Comparison of ENCODE assay signal across 12 cellular contexts in the genomic region with DNA sequence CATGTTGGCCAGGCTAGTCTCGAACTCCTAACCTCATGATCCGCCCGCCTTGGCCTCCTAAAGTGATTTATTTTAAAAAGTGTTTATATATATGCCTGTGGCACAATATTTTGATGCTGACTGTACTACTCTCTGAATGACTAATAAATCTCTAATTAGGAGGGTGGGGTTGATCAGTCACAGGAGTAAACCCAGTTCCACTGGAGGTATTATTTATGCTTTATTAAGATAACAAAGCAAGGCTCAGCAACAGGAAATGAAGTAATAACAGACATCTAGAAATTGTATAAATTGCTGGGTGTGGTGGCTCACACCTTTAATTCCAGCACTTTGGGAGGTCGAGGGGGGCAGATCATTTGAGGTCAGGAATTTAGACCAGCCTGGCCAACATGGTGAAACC. TPM values are rescaled to one million over a fixed set of nuclear protein-coding genes. Genes with fewer than 3 reads are reported as not detected.
DNase-seq lines count a peak whose midpoint lies in the region; ATAC-seq lines count a peak whose summit lies in the region.
"Had no signal": no experiment of that assay in that cellular context is flagged by ENCODE, and none has a peak within 500 bp of the region (broad histone marks: within the 10 kb centered on the region; RNA-seq: fewer than 3 reads in every experiment).

No MANE protein-coding gene starts in this region.

- DNase-seq in ELR (ENCODE audit: low read depth) (peak; percentile 90), MG63 (peak; percentile 24), stromal cell of bone marrow (ENCODE audit: low read depth) (peak; percentile 18), cerebellum (ENCODE audit: low spot score) (no peak)
- no peak for DNase-seq in activated naive CD4-positive, alpha-beta T cell treated with anti-CD3 and anti-CD28 coated beads, Interleukin-2, amount 50 U/mL, for 16 hours
- DNase-seq: CD8-positive, alpha-beta T cell; naive thymus-derived CD8-positive, alpha-beta T cell; NCI-H82; T-helper 1 cell; transverse colon had no signal

- no peaks in the 10 kb centered on the region for H3K36me3 ChIP-seq in MG63
- H3K36me3 ChIP-seq: transverse colon had no signal

- peaks cover 2% of the 10 kb centered on the region; the same call in 1 of the 2 replicates for H3K9me3 ChIP-seq in MG63
- H3K9me3 ChIP-seq: transverse colon had no signal

- ATAC-seq in esophagus mucosa (peak; percentile 99), GM21576 (IDR thresholded peaks at IDR 0.05; ENCODE audit: unreplicated experiment) (no peak)
- ATAC-seq: CD8-positive, alpha-beta T cell; naive thymus-derived CD8-positive, alpha-beta T cell had no signal

- H3K27me3 ChIP-seq in MG63: no peaks in the 10 kb centered on the region
- H3K27me3 ChIP-seq: transverse colon had no signal

- H3K4me3 ChIP-seq in MG63: no peak overlapping the region
- H3K4me3 ChIP-seq: transverse colon had no signal

RNA-seq across cellular contexts. Expression of gene MCU, which starts 26.0 kb away (rescaled TPM):
- total RNA-seq in MG63 (2014; rRNA removed; shearing (Covaris generic); ENCODE audit: low replicate concordance): 24.5 and 41.3 TPM in 2 replicates
- 23.0 TPM for total RNA-seq in esophagus mucosa
- 38.5 TPM for total RNA-seq in cerebellum

RNA-seq across cellular contexts. Expression of gene MICU1, which starts 40.0 kb away (rescaled TPM):
- 35.1 and 49.8 TPM in 2 replicates for total RNA-seq in MG63 (2014; rRNA removed; shearing (Covaris generic); ENCODE audit: low replicate concordance)
- total RNA-seq in esophagus mucosa (22.8 TPM), cerebellum (51.1 TPM)

Comparison
In these comparisons a context has a peak if more than half of its experiments do, and no peak if none do; other contexts are left out.
1. DNase-seq: peak in ELR (single experiment), MG63 (single experiment) and stromal cell of bone marrow (single experiment); none in activated naive CD4-positive, alpha-beta T cell treated with anti-CD3 and anti-CD28 coated beads, Interleukin-2, amount 50 U/mL, for 16 hours (single experiment) and cerebellum (single experiment).